ENCODE assay signal across 29 cellular contexts in the genomic region with DNA sequence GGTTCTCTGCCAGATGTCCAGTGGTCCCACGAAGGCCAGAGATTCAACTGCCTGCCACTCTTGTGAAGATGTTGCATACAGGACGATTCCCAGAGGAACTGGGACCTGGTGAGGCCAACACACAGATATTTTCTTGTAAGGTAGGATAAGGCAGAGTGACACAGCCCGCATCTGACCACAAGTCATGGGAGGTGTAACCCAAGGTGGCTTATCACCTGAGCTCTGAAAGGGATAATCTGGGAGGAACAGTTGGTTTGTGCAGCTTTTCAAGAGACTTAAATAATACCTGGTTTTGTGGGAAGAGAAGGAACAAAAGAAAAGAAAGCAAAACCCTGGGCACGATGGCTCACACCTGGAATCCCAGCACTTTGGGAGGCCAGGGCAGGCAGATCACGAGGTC. TPM values are rescaled to one million over a fixed set of nuclear protein-coding genes. Genes with fewer than 3 reads are reported as not detected.
"Had no signal": no experiment of that assay in that cellular context is flagged by ENCODE, and none has a peak within 500 bp of the region (broad histone marks: within the 10 kb centered on the region; RNA-seq: fewer than 3 reads in every experiment).

No MANE protein-coding gene starts in this region.

- H2AFZ ChIP-seq: hepatocyte, neural progenitor cell had no signal

- H3K4me1 ChIP-seq: lower lobe of right lung, right lobe of liver, upper lobe of left lung had no signal

- H3K9ac ChIP-seq: neural progenitor cell had no signal

- H3K9me3 ChIP-seq: heart right ventricle, lower lobe of right lung, mucosa of descending colon, neutrophil, ovary, right atrium auricular region, right lobe of liver, tibial nerve, upper lobe of left lung had no signal

- DNase-seq: heart right ventricle; islet precursor cell; left ventricle myocardium superior; lower lobe of right lung; mammary epithelial cell; midbrain; mucosa of descending colon; naive thymus-derived CD4-positive, alpha-beta T cell; occipital lobe; ovary; right lobe of liver; stimulated activated CD4-positive, alpha-beta T cell treated with anti-CD3 and anti-CD28 coated beads, Interleukin-1b, Interleukin-23, amount 100 ng/mL, for 48 hours; stimulated activated CD4-positive, alpha-beta T cell treated with anti-CD3 and anti-CD28 coated beads, Interleukin-2, amount 100 ng/mL, for 48 hours; stimulated activated CD4-positive, alpha-beta T cell treated with anti-CD3 and anti-CD28 coated beads, Interleukin-4, amount 100 ng/mL, for 4 hours; stimulated activated CD8-positive, alpha-beta memory T cell treated with anti-CD3 and anti-CD28 coated beads, Interleukin-4, amount 100 ng/mL, for 48 hours; stimulated activated naive CD4-positive, alpha-beta T cell treated with Interleukin-2 at 50 U/mL for 16 hours; stimulated activated naive CD8-positive, alpha-beta T cell treated with anti-CD3 and anti-CD28 coated beads, Interleukin-15, amount 100 ng/mL, for 72 hours; substantia nigra; upper lobe of left lung had no signal

- H3K27ac Mint-ChIP-seq: naive thymus-derived CD4-positive, alpha-beta T cell; natural killer cell treated with Interleukin-12 subunit alpha and Interleukin-12 subunit beta and Interleukin-15 and Interleukin-18, amount 100 ng/mL, for 72 hours; neural progenitor cell; progenitor cell of endocrine pancreas; stimulated activated memory B cell treated with anti-CD40 and anti-IgM and Interleukin-4, amounts not matched to agents 10 μg/mL and 1 μg/mL and 100 μg/mL, for 72 hours; stimulated activated naive CD8-positive, alpha-beta T cell treated with anti-CD3 and anti-CD28 coated beads, Interleukin-15, amount 100 ng/mL, for 72 hours had no signal

- H3K4me2 ChIP-seq: hepatocyte, neural progenitor cell, smooth muscle cell had no signal

- H3K4me1 Mint-ChIP-seq: naive thymus-derived CD4-positive, alpha-beta T cell; stimulated activated memory B cell treated with anti-CD40 and anti-IgM and Interleukin-4, amounts not matched to agents 10 μg/mL and 1 μg/mL and 100 μg/mL, for 72 hours; stimulated activated naive CD8-positive, alpha-beta T cell treated with anti-CD3 and anti-CD28 coated beads, Interleukin-15, amount 100 ng/mL, for 72 hours had no signal

- H3K9me3 Mint-ChIP-seq: natural killer cell treated with Interleukin-12 subunit alpha and Interleukin-12 subunit beta and Interleukin-15 and Interleukin-18, amount 100 ng/mL, for 72 hours; neural progenitor cell; stimulated activated memory B cell treated with anti-CD40 and anti-IgM and Interleukin-4, amounts not matched to agents 10 μg/mL and 1 μg/mL and 100 μg/mL, for 72 hours; stimulated activated naive CD8-positive, alpha-beta T cell treated with anti-CD3 and anti-CD28 coated beads, Interleukin-15, amount 100 ng/mL, for 72 hours had no signal

- H3K27ac ChIP-seq: heart right ventricle, hepatocyte, lower lobe of right lung, neural progenitor cell, neutrophil, ovary, right atrium auricular region, right lobe of liver, tibial nerve, upper lobe of left lung had no signal

- H3K79me2 ChIP-seq: hepatocyte had no signal

- ATAC-seq: heart right ventricle; left ventricle myocardium superior; lower lobe of right lung; mucosa of descending colon; naive thymus-derived CD4-positive, alpha-beta T cell; natural killer cell treated with Interleukin-12 subunit alpha and Interleukin-12 subunit beta and Interleukin-15 and Interleukin-18, amount 100 ng/mL, for 72 hours; right lobe of liver; stimulated activated memory B cell treated with anti-CD40 and anti-IgM and Interleukin-4, amounts not matched to agents 10 μg/mL and 1 μg/mL and 100 μg/mL, for 72 hours; stimulated activated naive CD8-positive, alpha-beta T cell treated with anti-CD3 and anti-CD28 coated beads, Interleukin-15, amount 100 ng/mL, for 72 hours had no signal

- H3K27me3 Mint-ChIP-seq: stimulated activated memory B cell treated with anti-CD40 and anti-IgM and Interleukin-4, amounts not matched to agents 10 μg/mL and 1 μg/mL and 100 μg/mL, for 72 hours had no signal

- H3K36me3 Mint-ChIP-seq: natural killer cell treated with Interleukin-12 subunit alpha and Interleukin-12 subunit beta and Interleukin-15 and Interleukin-18, amount 100 ng/mL, for 72 hours; stimulated activated memory B cell treated with anti-CD40 and anti-IgM and Interleukin-4, amounts not matched to agents 10 μg/mL and 1 μg/mL and 100 μg/mL, for 72 hours had no signal

- FAIRE-seq: urothelium cell line had no signal

- H3K4me3 ChIP-seq: heart right ventricle, hepatocyte, lower lobe of right lung, mucosa of descending colon, neural progenitor cell, ovary, right atrium auricular region, right lobe of liver, smooth muscle cell, tibial nerve, upper lobe of left lung had no signal

- H3K4me3 Mint-ChIP-seq: naive thymus-derived CD4-positive, alpha-beta T cell; natural killer cell treated with Interleukin-12 subunit alpha and Interleukin-12 subunit beta and Interleukin-15 and Interleukin-18, amount 100 ng/mL, for 72 hours; neural progenitor cell; stimulated activated memory B cell treated with anti-CD40 and anti-IgM and Interleukin-4, amounts not matched to agents 10 μg/mL and 1 μg/mL and 100 μg/mL, for 72 hours; stimulated activated naive CD8-positive, alpha-beta T cell treated with anti-CD3 and anti-CD28 coated beads, Interleukin-15, amount 100 ng/mL, for 72 hours had no signal

- H3K36me3 ChIP-seq: lower lobe of right lung, neural progenitor cell, neutrophil, ovary, right atrium auricular region, right lobe of liver, upper lobe of left lung had no signal

- H3K27me3 ChIP-seq: heart right ventricle, hepatocyte, neural progenitor cell, neutrophil, ovary, right atrium auricular region, right lobe of liver, tibial nerve, upper lobe of left lung had no signal

RNA-seq across cellular contexts. Expression of gene NR2F2, which starts 39.8 kb away (rescaled TPM):
- total RNA-seq: naive thymus-derived CD4-positive, alpha-beta T cell; natural killer cell treated with Interleukin-12 subunit alpha and Interleukin-12 subunit beta and Interleukin-15 and Interleukin-18, amount 100 ng/mL, for 72 hours had no signal
- polyA plus RNA-seq: naive thymus-derived CD4-positive, alpha-beta T cell had no signal
